In genomic region chr2:213238753-213239591, GRCh38 we compare ENCODE assay signal across 8 cellular contexts. TPM values are rescaled to one million over a fixed set of nuclear protein-coding genes. Genes with fewer than 3 reads are reported as not detected.
A peak's percentile ranks its signal among the peaks of the same experiment; 100 is the strongest.
DNase-seq lines count a peak whose midpoint lies in the region; ATAC-seq and TF ChIP-seq lines count a peak whose summit lies in the region.

No MANE protein-coding gene starts in this region.

- TF ChIP-seq CTCF in GM12875 (IDR thresholded peaks at IDR 0.05; ENCODE audit: borderline replicate concordance, insufficient read depth, low read depth, low read length): no peak

- H3K36me3 Mint-ChIP-seq in activated naive CD4-positive, alpha-beta T cell treated with anti-CD3 and anti-CD28 coated beads, Interleukin-2, amount 50 U/mL, for 72 hours: no peaks in the 10 kb centered on the region

- no peak overlapping the region for H3K27ac Mint-ChIP-seq in activated naive CD4-positive, alpha-beta T cell treated with anti-CD3 and anti-CD28 coated beads, Interleukin-2, amount 50 U/mL, for 72 hours

- peak overlapping the region; percentile 52 for H3K4me3 ChIP-seq in GM12875 (ENCODE audit: low read depth, low read length)

- DNase-seq in M059J (ENCODE audit: low read depth) (peak; percentile 90), fibroblast of peridontal ligament (ENCODE audit: extremely low read depth) (peak; percentile 93), superior temporal gyrus (ENCODE audit: extremely low spot score) (no peak), KG1 (lab: John Stamatoyannopoulos, UW) (no peak)
- no peak for DNase-seq in activated CD4-positive, alpha-beta T cell treated with anti-CD3 and anti-CD28 coated beads, Interleukin-2, amount 50 U/mL, for 1 hour
- no peak for DNase-seq in activated naive CD4-positive, alpha-beta T cell treated with anti-CD3 and anti-CD28 coated beads, Interleukin-2, amount 50 U/mL, for 72 hours (ENCODE audit: low spot score in 2 of 2)

- peak; percentile 39 for ATAC-seq in GM21786 (IDR thresholded peaks at IDR 0.05; ENCODE audit: unreplicated experiment)
- ATAC-seq in activated naive CD4-positive, alpha-beta T cell treated with anti-CD3 and anti-CD28 coated beads, Interleukin-2, amount 50 U/mL, for 72 hours: no peak

- H3K9me3 Mint-ChIP-seq in activated naive CD4-positive, alpha-beta T cell treated with anti-CD3 and anti-CD28 coated beads, Interleukin-2, amount 50 U/mL, for 72 hours: no peaks in the 10 kb centered on the region

RNA-seq across cellular contexts. Expression of gene SPAG16, which starts 45.3 kb away (rescaled TPM):
- 20.8 and 37.8 TPM in 2 replicates for total RNA-seq in M059J (2014; rRNA removed; shearing (Covaris generic))
- total RNA-seq in activated naive CD4-positive, alpha-beta T cell treated with anti-CD3 and anti-CD28 coated beads, Interleukin-2, amount 50 U/mL, for 72 hours: 10 to 100 TPM in 1 of 2 donors, 1 to 10 TPM in 1; 5.0 to 10.4 TPM

Comparison
In these comparisons a context has a peak if more than half of its experiments do, and no peak if none do; other contexts are left out.
1. DNase-seq: peak in M059J (single experiment) and fibroblast of peridontal ligament (single experiment); none in superior temporal gyrus (single experiment), activated CD4-positive, alpha-beta T cell treated with anti-CD3 and anti-CD28 coated beads, Interleukin-2, amount 50 U/mL, for 1 hour (single experiment), activated naive CD4-positive, alpha-beta T cell treated with anti-CD3 and anti-CD28 coated beads, Interleukin-2, amount 50 U/mL, for 72 hours (0 of 2) and KG1 (single experiment).